Comparison of ENCODE assay signal across 10 cellular contexts in genomic region chr2:169877406-169877805, GRCh38. TPM values are rescaled to one million over a fixed set of nuclear protein-coding genes. Genes with fewer than 3 reads are reported as not detected.
DNase-seq lines count a peak whose midpoint lies in the region; ATAC-seq, FAIRE-seq and TF ChIP-seq lines count a peak whose summit lies in the region.
"Had no signal": no experiment of that assay in that cellular context is flagged by ENCODE, and none has a peak within 500 bp of the region (broad histone marks: within the 10 kb centered on the region; RNA-seq: fewer than 3 reads in every experiment).

No MANE protein-coding gene starts in this region.

- H3K4me2 ChIP-seq in keratinocyte (ENCODE audit: control insufficient read depth, extremely low read depth, insufficient read depth, low read depth, low read length), result no peak overlapping the region

- H3K9me1 ChIP-seq in keratinocyte (ENCODE audit: control insufficient read depth, extremely low read depth, insufficient read depth, low read length), result no peaks in the 10 kb centered on the region

- H3K27me3 ChIP-seq in WERI-Rb-1 (ENCODE audit: insufficient read depth, low read depth, severe bottlenecking) (no peaks in the 10 kb centered on the region), keratinocyte (ENCODE audit: control insufficient read depth, extremely low read depth, insufficient read depth, low read length) (no peaks in the 10 kb centered on the region)

- FAIRE-seq in keratinocyte (lab: Jason Lieb, UNC), result no peak

- H3K4me1 ChIP-seq in HEK293 (ENCODE audit: control insufficient read depth, insufficient read depth, low read length) (no peaks in the 10 kb centered on the region), keratinocyte (ENCODE audit: control insufficient read depth, extremely low read depth, insufficient read depth, low read length) (no peaks in the 10 kb centered on the region)

- peak; percentile 28 for TF ChIP-seq CTCF in C4-2B (conservative IDR thresholded peaks at IDR 0.05)
- no peak for TF ChIP-seq CTCF in HEK293 (tag by site-specific recombination; IDR thresholded peaks at IDR 0.05)
- TF ChIP-seq CTCF in WERI-Rb-1 (IDR thresholded peaks at IDR 0.05; ENCODE audit: low read depth, low read length), result no peak
- peak in 2 of 3 experiments; percentile 11 to 18 for TF ChIP-seq CTCF in keratinocyte (optimal IDR thresholded peaks at IDR 0.05 in 1 of 3, IDR thresholded peaks at IDR 0.05 in 1 of 3, conservative IDR thresholded peaks at IDR 0.05 in 1 of 3; ENCODE audit: extremely low read depth in 1 of 3, insufficient read depth in 2 of 3, low read length in 3 of 3)

- H3K9me3 ChIP-seq in HEK293 (ENCODE audit: control insufficient read depth, insufficient read depth, low read depth, low read length), result no peaks in the 10 kb centered on the region
- no peaks in the 10 kb centered on the region for H3K9me3 ChIP-seq in WERI-Rb-1 (ENCODE audit: severe bottlenecking)
- no peaks in the 10 kb centered on the region for H3K9me3 ChIP-seq in keratinocyte (ENCODE audit: control insufficient read depth, low read depth, low read length)

- ATAC-seq in GM19023 (IDR thresholded peaks at IDR 0.05; ENCODE audit: unreplicated experiment) (no peak), HG03565 (IDR thresholded peaks at IDR 0.05; ENCODE audit: unreplicated experiment) (no peak), GM18517 (IDR thresholded peaks at IDR 0.05; ENCODE audit: unreplicated experiment) (no peak)
- ATAC-seq: activated T-cell treated with anti-CD3 and anti-CD28 coated beads, Interleukin-2, amount 50 U/mL, for 72 hours had no signal

- H3K9ac ChIP-seq in keratinocyte (ENCODE audit: control insufficient read depth, extremely low read depth, insufficient read depth, low read length), result no peak overlapping the region

- H3K79me2 ChIP-seq in keratinocyte (ENCODE audit: control insufficient read depth, insufficient read depth, low read length), result no peaks in the 10 kb centered on the region

- CTCF ChIA-PET in HEK293 (lab: Yijun Ruan, JAX), result interaction anchor here (0.7 to 1.9 kb wide), 7 partner anchors 8 to 236 kb away, joined by 3 to 10 read pairs (median 4); partner anchors contain the start of genes METTL5 and UBR3

- H3K4me3 ChIP-seq in HEK293 (ENCODE audit: low read depth, low read length), result no peak overlapping the region
- no peak overlapping the region for H3K4me3 ChIP-seq in WERI-Rb-1 (ENCODE audit: low read depth, low read length)
- H3K4me3 ChIP-seq in keratinocyte (ENCODE audit: control insufficient read depth in 2 of 3, extremely low read depth in 1 of 3, insufficient read depth in 2 of 3, low read depth in 1 of 3, low read length in 3 of 3), result no peak overlapping the region

- DNase-seq in WERI-Rb-1 (peak; percentile 21), keratinocyte (ENCODE audit: low read depth, low spot score) (no peak), SKM-1 treated with dmso at 0.1 percent for 144 hours (lab: John Stamatoyannopoulos, UW; ENCODE audit: unreplicated experiment) (no peak)
- DNase-seq: NCI-H2081 treated with DMSO at 0.1 percent for 48 hours had no signal

- H4K20me1 ChIP-seq in keratinocyte (ENCODE audit: control insufficient read depth, extremely low read depth, insufficient read depth, low read length), result no peaks in the 10 kb centered on the region

- no peak overlapping the region for H3K27ac ChIP-seq in C4-2B
- no peak overlapping the region for H3K27ac ChIP-seq in HEK293 (ENCODE audit: extremely low read depth, low read depth, low read length)
- no peak overlapping the region for H3K27ac ChIP-seq in WERI-Rb-1
- H3K27ac ChIP-seq in keratinocyte (ENCODE audit: control insufficient read depth, insufficient read depth, low read length), result no peak overlapping the region

- dilution Hi-C loops in keratinocyte (cut with MboI; ENCODE audit: extremely low pct_ligation_motif_present, low sequenced_read_pairs), result no loop called here

- no peak overlapping the region for H2AFZ ChIP-seq in keratinocyte (ENCODE audit: control insufficient read depth, low read length)

- H3K36me3 ChIP-seq in HEK293 (ENCODE audit: control insufficient read depth in 2 of 2, insufficient read depth in 1 of 2, low read length in 2 of 2) (peaks cover 0 to 15% of the 10 kb centered on the region in 2 experiments; a peak in 2 of 3 replicates), WERI-Rb-1 (no peaks in the 10 kb centered on the region), keratinocyte (ENCODE audit: control insufficient read depth in 2 of 2, extremely low read depth in 1 of 2, insufficient read depth in 2 of 2, low read length in 2 of 2) (no peaks in the 10 kb centered on the region)

- POLR2A ChIA-PET in HEK293 (lab: Yijun Ruan, JAX), result interaction anchor here (1.8 kb wide), 1 partner anchor 50 kb away, joined by 10 read pairs; the partner anchor contains the start of gene UBR3

TF ChIP-seq in HEK293, 187 proteins besides CTCF, POLR2A, EP300 and RAD21:
- no peak for TF ChIP-seq ZEB2 (tag by site-specific recombination; IDR thresholded peaks at IDR 0.05)
- TF ChIP-seq ZNF558 (tag by site-specific recombination; IDR thresholded peaks at IDR 0.05), result no peak
- no peak for TF ChIP-seq ZFP3 (tag by site-specific recombination; IDR thresholded peaks at IDR 0.05; ENCODE audit: low read depth)
- TF ChIP-seq ZNF654 (tag by site-specific recombination; IDR thresholded peaks at IDR 0.05; ENCODE audit: low read depth), result peak; percentile 38
- TF ChIP-seq ZNF302 (tag by site-specific recombination; IDR thresholded peaks at IDR 0.05; ENCODE audit: low read depth), result no peak
- no peak for TF ChIP-seq ZFP69B (tag by site-specific recombination; IDR thresholded peaks at IDR 0.05)
- TF ChIP-seq ZNF214 (tag by site-specific recombination; IDR thresholded peaks at IDR 0.05; ENCODE audit: borderline replicate concordance), result no peak
- no peak for TF ChIP-seq PRDM4 (tag by site-specific recombination; IDR thresholded peaks at IDR 0.05)
- no peak for TF ChIP-seq HOXD13 (CRISPR knock-in tag; IDR thresholded peaks at IDR 0.05; ENCODE audit: borderline replicate concordance)

RNA-seq across cellular contexts. Expression of gene UBR3, which starts 50.2 kb away (rescaled TPM):
- 9.5 to 14.7 TPM (median 11.1 TPM) in 3 replicates for polyA plus RNA-seq in keratinocyte
- 75.1 TPM for polyA plus RNA-seq in keratinocyte (2011; ENCODE audit: low read depth)
- 3.9 and 8.9 TPM in 2 replicates for polyA plus RNA-seq in keratinocyte (2011; cell fraction: cytosol; rRNA removed)
- 17.1 and 23.4 TPM in 2 replicates for polyA plus RNA-seq in keratinocyte (2011; cell fraction: nucleus; rRNA removed)
- polyA plus RNA-seq in keratinocyte (2012; ENCODE audit: low replicate concordance), result 9.5 and 10.9 TPM in 2 replicates
- polyA minus RNA-seq in keratinocyte, result 5.5 to 39.2 TPM (median 20.5 TPM) in 3 replicates
- 11.5 TPM for polyA minus RNA-seq in keratinocyte (2011; cell fraction: cytosol; rRNA and poly(A)+ RNA removed)
- 44.3 and 71.9 TPM in 2 replicates for polyA minus RNA-seq in keratinocyte (2011; cell fraction: nucleus; rRNA and poly(A)+ RNA removed)

RNA-seq across cellular contexts. Expression of gene METTL5, which starts 52.7 kb away (rescaled TPM):
- 63.7 to 119 TPM (median 69.4 TPM) in 3 replicates for polyA plus RNA-seq in keratinocyte
- polyA plus RNA-seq in keratinocyte (2011; ENCODE audit: low read depth), result 127 TPM
- 62.3 and 96.8 TPM in 2 replicates for polyA plus RNA-seq in keratinocyte (2011; cell fraction: cytosol; rRNA removed)
- 19.0 and 25.9 TPM in 2 replicates for polyA plus RNA-seq in keratinocyte (2011; cell fraction: nucleus; rRNA removed)
- 86.7 and 106 TPM in 2 replicates for polyA plus RNA-seq in keratinocyte (2012; ENCODE audit: low replicate concordance)
- 10.1 to 20.4 TPM (median 10.4 TPM) in 3 replicates for polyA minus RNA-seq in keratinocyte
- 31.8 TPM for polyA minus RNA-seq in keratinocyte (2011; cell fraction: cytosol; rRNA and poly(A)+ RNA removed)
- 4.5 and 7.4 TPM in 2 replicates for polyA minus RNA-seq in keratinocyte (2011; cell fraction: nucleus; rRNA and poly(A)+ RNA removed)

Comparison
In these comparisons a context has a peak if more than half of its experiments do, and no peak if none do; other contexts are left out.
1. CTCF ChIP-seq: peak in C4-2B (single experiment) and keratinocyte (2 of 3); none in HEK293 (single experiment) and WERI-Rb-1 (single experiment).